19 cellular contexts compared by ENCODE assay signal in genomic region chr10:52210161-52210560, GRCh38.
DNase-seq lines count a peak whose midpoint lies in the region; ATAC-seq, FAIRE-seq and TF ChIP-seq lines count a peak whose summit lies in the region.
"Had no signal": no experiment of that assay in that cellular context is flagged by ENCODE, and none has a peak within 500 bp of the region (broad histone marks: within the 10 kb centered on the region; RNA-seq: fewer than 3 reads in every experiment).

No MANE protein-coding gene starts in this region.

- no peaks in the 10 kb centered on the region for H3K4me1 Mint-ChIP-seq in activated T-helper 17 cell treated with anti-CD3 and anti-CD28 coated beads, Interleukin-2, amount 50 U/mL, for 72 hours
- H3K4me1 Mint-ChIP-seq: CD14-positive monocyte; CD4-positive, alpha-beta memory T cell had no signal

- no peak for TF ChIP-seq CTCF in PC-3 (conservative IDR thresholded peaks at IDR 0.05; ENCODE audit: low read depth, low read length)

- H3K9me3 Mint-ChIP-seq in activated T-helper 17 cell treated with anti-CD3 and anti-CD28 coated beads, Interleukin-2, amount 50 U/mL, for 72 hours: no peaks in the 10 kb centered on the region
- H3K9me3 Mint-ChIP-seq: CD4-positive, alpha-beta memory T cell had no signal

- ATAC-seq in PC-3: peak; percentile 45
- ATAC-seq in activated T-helper 17 cell treated with anti-CD3 and anti-CD28 coated beads, Interleukin-2, amount 50 U/mL, for 72 hours (replicated peaks): no peak

- H3K27ac ChIP-seq in PC-3 (ENCODE audit: low read length): no peak overlapping the region
- H3K27ac ChIP-seq in effector memory CD4-positive, alpha-beta T cell (ENCODE audit: insufficient read depth, low read length, poor library complexity, severe bottlenecking): no peak overlapping the region
- H3K27ac ChIP-seq: BLaER1 had no signal

- no peaks in the 10 kb centered on the region for H4K20me1 ChIP-seq in PC-3 (ENCODE audit: low read length)
- H4K20me1 ChIP-seq: BLaER1 had no signal

- peak overlapping the region; percentile 3; the same call in 1 of the 2 replicates for H2AFZ ChIP-seq in PC-3 (ENCODE audit: low read length)

- no TSS peak for BruUV-seq in PC-3 (replicated peaks; lab: Mats Ljungman, UMichigan)

- no peaks in the 10 kb centered on the region for H3K36me3 Mint-ChIP-seq in activated T-helper 17 cell treated with anti-CD3 and anti-CD28 coated beads, Interleukin-2, amount 50 U/mL, for 72 hours (ENCODE audit: low read depth)
- H3K36me3 Mint-ChIP-seq: CD14-positive monocyte; CD4-positive, alpha-beta memory T cell had no signal

- CTCF ChIA-PET in PC-3 (lab: Charles Lee): no interaction called here

- H3K4me2 ChIP-seq in PC-3 (ENCODE audit: low read length): no peak overlapping the region
- H3K4me2 ChIP-seq: BLaER1 had no signal

- intact Hi-C loops in PC-3 (cut with micrococcal nuclease): loop anchor here (10.0 kb wide), 2 partner anchors 505 to 665 kb away; no protein-coding TSS in a partner anchor

- POLR2A ChIA-PET in PC-3 (lab: Charles Lee; ENCODE audit: unreplicated experiment): interaction anchor here (0.7 kb wide), 1 partner anchor 22 kb away, joined by 4 read pairs; no protein-coding TSS in a partner anchor

- no peak for FAIRE-seq in urothelium cell line (lab: Jason Lieb, UNC)
- FAIRE-seq: G401.6, GM12891, GM19239, H1 had no signal

- H3K27me3 ChIP-seq in PC-3 (ENCODE audit: low read length): no peaks in the 10 kb centered on the region
- no peaks in the 10 kb centered on the region for H3K27me3 ChIP-seq in effector memory CD4-positive, alpha-beta T cell (replicated peaks; ENCODE audit: control insufficient read depth, insufficient read depth, low read length, poor library complexity, severe bottlenecking)
- H3K27me3 ChIP-seq: BLaER1 had no signal

- no peak overlapping the region for H3K4me3 ChIP-seq in PC-3 (ENCODE audit: low read length)
- no peak overlapping the region for H3K4me3 ChIP-seq in effector memory CD4-positive, alpha-beta T cell (ENCODE audit: insufficient read depth, low read depth, low read length, poor library complexity, severe bottlenecking)
- H3K4me3 ChIP-seq: BLaER1 had no signal

- H3K9me3 ChIP-seq in PC-3 (ENCODE audit: low read length): no peaks in the 10 kb centered on the region
- H3K9me3 ChIP-seq in effector memory CD4-positive, alpha-beta T cell (ENCODE audit: control insufficient read depth, low read length): no peaks in the 10 kb centered on the region

- no peak overlapping the region for H3K4me3 Mint-ChIP-seq in activated T-helper 17 cell treated with anti-CD3 and anti-CD28 coated beads, Interleukin-2, amount 50 U/mL, for 72 hours
- H3K4me3 Mint-ChIP-seq: CD14-positive monocyte; CD4-positive, alpha-beta memory T cell; H9 had no signal

- H3K9me2 ChIP-seq in PC-3 (replicated peaks; ENCODE audit: low read length): no peaks in the 10 kb centered on the region

- no peaks in the 10 kb centered on the region for H3F3A ChIP-seq in PC-3 (ENCODE audit: low read length, unreplicated experiment)

- H3K36me3 ChIP-seq in PC-3 (ENCODE audit: low read depth, low read length): no peaks in the 10 kb centered on the region
- H3K36me3 ChIP-seq in effector memory CD4-positive, alpha-beta T cell (ENCODE audit: control insufficient read depth, insufficient read depth, low read length): no peaks in the 10 kb centered on the region
- H3K36me3 ChIP-seq: BLaER1 had no signal

- H3K4me1 ChIP-seq in PC-3 (ENCODE audit: insufficient read depth, low read length): 0 out of 2 replicates have a peak, but pooled peaks cover 5% of the 10 kb centered on the region
- no peaks in the 10 kb centered on the region for H3K4me1 ChIP-seq in effector memory CD4-positive, alpha-beta T cell (ENCODE audit: control insufficient read depth, insufficient read depth, low read length, poor library complexity, severe bottlenecking)

- DNase-seq in EL (peak; percentile 22), PC-3 (peak; percentile 38), myocyte (ENCODE audit: low read depth) (peak; percentile 9), activated T-cell treated with anti-CD3 and anti-CD28 coated beads for 4 hours (no peak), urothelium cell line (ENCODE audit: low spot score) (no peak)
- DNase-seq in effector memory CD4-positive, alpha-beta T cell: no peak
- DNase-seq: 8988T; CD4-positive, alpha-beta memory T cell; DMS153; DMS79; H9; IMR-90 had no signal

- H3K9ac ChIP-seq in PC-3 (ENCODE audit: low read length): no peak overlapping the region
- H3K9ac ChIP-seq: BLaER1 had no signal

- no peak overlapping the region for H3K27ac Mint-ChIP-seq in activated T-helper 17 cell treated with anti-CD3 and anti-CD28 coated beads, Interleukin-2, amount 50 U/mL, for 72 hours
- H3K27ac Mint-ChIP-seq: CD14-positive monocyte; CD4-positive, alpha-beta memory T cell had no signal

- H3K79me2 ChIP-seq in PC-3 (ENCODE audit: low read length): no peaks in the 10 kb centered on the region

- peaks cover 6% of the 10 kb centered on the region for H3K27me3 Mint-ChIP-seq in activated T-helper 17 cell treated with anti-CD3 and anti-CD28 coated beads, Interleukin-2, amount 50 U/mL, for 72 hours

Comparison
In these comparisons a context has a peak if more than half of its experiments do, and no peak if none do; other contexts are left out.
1. DNase-seq: peak in EL (single experiment), PC-3 (single experiment) and myocyte (single experiment); none in activated T-cell treated with anti-CD3 and anti-CD28 coated beads for 4 hours (single experiment), effector memory CD4-positive, alpha-beta T cell (0 of 3) and urothelium cell line (single experiment).